Comparison of ENCODE assay signal across 17 cellular contexts in genomic region chr16:30490210-30490609, GRCh38. TPM values are rescaled to one million over a fixed set of nuclear protein-coding genes. Genes with fewer than 3 reads are reported as not detected.
DNase-seq lines count a peak whose midpoint lies in the region; ATAC-seq, FAIRE-seq and TF ChIP-seq lines count a peak whose summit lies in the region.
"Had no signal": no experiment of that assay in that cellular context is flagged by ENCODE, and none has a peak within 500 bp of the region (broad histone marks: within the 10 kb centered on the region; RNA-seq: fewer than 3 reads in every experiment).

No MANE protein-coding gene starts in this region.

- peak overlapping the region; percentile 32 for H3K27ac Mint-ChIP-seq in activated CD8-positive, alpha-beta memory T cell treated with anti-CD3 and anti-CD28 coated beads, Interleukin-2, amount 10 ng/mL, durations not matched to agents 7 days and 5 days

- FAIRE-seq in HepG2 (lab: Jason Lieb, UNC), result no peak

- H3K9ac ChIP-seq in HepG2 (ENCODE audit: insufficient read depth, low read depth, low read length), result no peak overlapping the region

- H3K4me3 ChIP-seq in epithelial cell of esophagus (ENCODE audit: low read length) (no peak overlapping the region), HepG2 (replicated peaks in 1 of 3; ENCODE audit: insufficient read depth in 1 of 3, low read depth in 2 of 3, low read length in 3 of 3) (no peak overlapping the region)
- H3K4me3 ChIP-seq: coronary artery, transverse colon had no signal

- CTCF ChIA-PET in activated CD8-positive, alpha-beta memory T cell treated with anti-CD3 and anti-CD28 coated beads, Interleukin-2, amount 10 ng/mL, durations not matched to agents 7 days and 5 days (lab: Charles Lee), result interaction anchor here (0.6 to 4.6 kb wide), 4 partner anchors 8 to 96 kb away, joined by 4 to 26 read pairs (median 6); no protein-coding TSS in a partner anchor
- CTCF ChIA-PET in HepG2 (lab: Yijun Ruan, JAX; ENCODE audit: low intra/inter-chr PET ratio, low total read pairs), result no interaction called here

- TF ChIP-seq EP300 in HepG2 (IDR thresholded peaks at IDR 0.05; ENCODE audit: low read depth in 2 of 2, low read length in 2 of 2) (no peak), HepG2 (CRISPR knock-in tag; IDR thresholded peaks at IDR 0.05; ENCODE audit: borderline replicate concordance) (no peak)

- TF ChIP-seq RAD21 in HepG2 (CRISPR knock-in tag; IDR thresholded peaks at IDR 0.05), result no peak

- TF ChIP-seq CTCF in epithelial cell of esophagus (IDR thresholded peaks at IDR 0.05; ENCODE audit: insufficient read depth, low read depth, low read length, missing control alignments) (no peak), HepG2 (CRISPR knock-in tag; IDR thresholded peaks at IDR 0.05) (no peak)

- no peak for ATAC-seq in activated CD8-positive, alpha-beta memory T cell treated with anti-CD3 and anti-CD28 coated beads, Interleukin-2, amount 10 ng/mL, durations not matched to agents 7 days and 5 days
- ATAC-seq in HepG2, result no peak

- peaks cover 72% of the 10 kb centered on the region for H3K36me3 Mint-ChIP-seq in activated CD8-positive, alpha-beta memory T cell treated with anti-CD3 and anti-CD28 coated beads, Interleukin-2, amount 10 ng/mL, durations not matched to agents 7 days and 5 days

- H3K27ac ChIP-seq in HepG2 (ENCODE audit: extremely low read length, insufficient read depth, low read length), result no peak overlapping the region
- H3K27ac ChIP-seq: coronary artery, transverse colon had no signal

- 97% methylated on average over 6 of the region's 6 CpGs for WGBS in HepG2 (ENCODE audit: low lambda C conversion rate)

- no peaks in the 10 kb centered on the region for H3K27me3 ChIP-seq in HepG2 (ENCODE audit: control insufficient read depth in 1 of 2, insufficient read depth in 2 of 2, low read length in 2 of 2)
- H3K27me3 ChIP-seq: transverse colon had no signal

- intact Hi-C loops in HepG2 (cut with micrococcal nuclease; ENCODE audit: unreplicated experiment), result no loop called here

- H3K9me3 ChIP-seq in HepG2 (ENCODE audit: low read length), result no peaks in the 10 kb centered on the region
- H3K9me3 ChIP-seq: transverse colon had no signal

- H3K79me2 ChIP-seq in HepG2 (ENCODE audit: insufficient read depth, low read length), result no peaks in the 10 kb centered on the region

- no peaks in the 10 kb centered on the region for H3K27me3 Mint-ChIP-seq in activated CD8-positive, alpha-beta memory T cell treated with anti-CD3 and anti-CD28 coated beads, Interleukin-2, amount 10 ng/mL, durations not matched to agents 7 days and 5 days

- H3K9me3 Mint-ChIP-seq in activated CD8-positive, alpha-beta memory T cell treated with anti-CD3 and anti-CD28 coated beads, Interleukin-2, amount 10 ng/mL, durations not matched to agents 7 days and 5 days (ENCODE audit: low read depth), result no peaks in the 10 kb centered on the region

- no peak overlapping the region for H3K4me2 ChIP-seq in HepG2 (ENCODE audit: low read depth, low read length)

- H3K4me3 Mint-ChIP-seq in activated CD8-positive, alpha-beta memory T cell treated with anti-CD3 and anti-CD28 coated beads, Interleukin-2, amount 10 ng/mL, durations not matched to agents 7 days and 5 days, result no peak overlapping the region

- POLR2A ChIA-PET in HepG2 (lab: Yijun Ruan, JAX), result interaction anchor here (2.2 kb wide), 1 partner anchor 60 kb away, joined by 8 read pairs; the partner anchor contains the start of gene DCTPP1

- H3K4me1 ChIP-seq in HepG2 (ENCODE audit: insufficient read depth, low read length), result peaks cover 49% of the 10 kb centered on the region

- peaks cover 58% of the 10 kb centered on the region for H3K4me1 Mint-ChIP-seq in activated CD8-positive, alpha-beta memory T cell treated with anti-CD3 and anti-CD28 coated beads, Interleukin-2, amount 10 ng/mL, durations not matched to agents 7 days and 5 days

- no peak for TF ChIP-seq POLR2A in HepG2 (IDR thresholded peaks at IDR 0.05; ENCODE audit: insufficient read depth in 1 of 2, low read depth in 2 of 2, low read length in 2 of 2)

- no TSS peak for BruUV-seq in HepG2 (replicated peaks; lab: Mats Ljungman, UMichigan)

- in situ Hi-C loops in SK-MEL-5 (cut with HindIII; ENCODE audit: low pct_unique_long_range_greater_than_20kb, low sequenced_read_pairs) (no loop called here), HepG2 (cut with HindIII; ENCODE audit: extremely low pct_ligation_motif_present, low pct_unique_long_range_greater_than_20kb) (no loop called here)

- no peak overlapping the region for H2AFZ ChIP-seq in HepG2 (ENCODE audit: low read length)

- H4K20me1 ChIP-seq in HepG2 (ENCODE audit: insufficient read depth, low read length), result no peaks in the 10 kb centered on the region

- DNase-seq in activated CD8-positive, alpha-beta memory T cell treated with anti-CD3 and anti-CD28 coated beads, Interleukin-2, amount 10 ng/mL, durations not matched to agents 7 days and 5 days, result no peak
- DNase-seq in activated CD8-positive, alpha-beta memory T cell treated with anti-CD3 and anti-CD28 coated beads for 24 hours, result no peak
- DNase-seq in SK-MEL-5 (ENCODE audit: low read depth, low spot score) (peak; percentile 19), epithelial cell of esophagus (ENCODE audit: low read depth) (peak; percentile 98), pons (ENCODE audit: low spot score) (peak; percentile 30), HepG2 (ENCODE audit: low spot score) (no peak), NCI-H146 treated with DMSO at 0.1 percent for 48 hours (lab: John Stamatoyannopoulos, UW; ENCODE audit: unreplicated experiment) (no peak), cortex of kidney (lab: John Stamatoyannopoulos, UW) (no peak)
- DNase-seq: ACHN, DMS153, mesendoderm, NCI-H1417, NCI-H510A, T1000, transverse colon had no signal

- H3K36me3 ChIP-seq in HepG2 (replicated peaks in 1 of 2; ENCODE audit: control insufficient read depth in 1 of 2, insufficient read depth in 2 of 2, low read length in 2 of 2), result no peaks in the 10 kb centered on the region
- H3K36me3 ChIP-seq: transverse colon had no signal

RNA-seq across cellular contexts. Expression of gene ITGAL, which starts 17.7 kb away (rescaled TPM):
- total RNA-seq in activated CD8-positive, alpha-beta memory T cell treated with anti-CD3 and anti-CD28 coated beads, Interleukin-2, amount 10 ng/mL, durations not matched to agents 7 days and 5 days, result 100 to 1,000 TPM; 566 to 685 TPM
- not detected in 2 replicates for total RNA-seq in SK-MEL-5 (2014; rRNA removed; shearing (Covaris generic))
- not detected in 2 replicates for polyA plus RNA-seq in SK-MEL-5 (2015; cell fraction: cytosol; rRNA removed)
- polyA plus RNA-seq in SK-MEL-5 (2015; cell fraction: nucleus; rRNA removed), result not detected in 2 replicates
- total RNA-seq in HepG2 (2016; rRNA removed; fragmentation: Illumina TruSeq; extraction: Trizol), result 0.51 and 0.86 TPM in 2 replicates
- not detected in 2 replicates for total RNA-seq in HepG2 (2016; cell fraction: cytosol; rRNA removed; fragmentation: Illumina TruSeq; extraction: Trizol; ENCODE audit: low read depth)
- 0.64 and 0.87 TPM in 2 replicates for total RNA-seq in HepG2 (2016; cell fraction: insoluble cytoplasmic fraction; rRNA removed; fragmentation: Illumina TruSeq; extraction: Trizol)
- 0.07 and 0.37 TPM in 2 replicates for total RNA-seq in HepG2 (2016; cell fraction: membrane; rRNA removed; fragmentation: Illumina TruSeq; extraction: Trizol)
- total RNA-seq in HepG2 (2016; cell fraction: nucleus; rRNA removed; fragmentation: Illumina TruSeq; extraction: Trizol), result 0.25 and 0.41 TPM in 2 replicates
- polyA plus RNA-seq in HepG2 (2011; rRNA removed), result 1.2 TPM in 2 replicates
- 0.68 and 0.87 TPM in 2 replicates for polyA plus RNA-seq in HepG2 (2011; cell fraction: cytosol; rRNA removed)
- 2.5 and 3.3 TPM in 2 replicates for polyA plus RNA-seq in HepG2 (2011; cell fraction: nucleus; rRNA removed)
- polyA plus RNA-seq in HepG2 (2012), result 1.2 and 4.8 TPM in 2 replicates
- not detected in 2 replicates for polyA plus RNA-seq in HepG2 (2016; cell fraction: cytosol; fragmentation: Illumina TruSeq; extraction: Trizol; ENCODE audit: low read depth)
- polyA plus RNA-seq in HepG2 (2016; cell fraction: insoluble cytoplasmic fraction; fragmentation: Illumina TruSeq; extraction: Trizol; ENCODE audit: low read depth), result 0.24 and 0.47 TPM in 2 replicates
- 0.11 and 0.35 TPM in 2 replicates for polyA plus RNA-seq in HepG2 (2016; cell fraction: membrane; fragmentation: Illumina TruSeq; extraction: Trizol; ENCODE audit: low read depth)
- 0.37 and 0.96 TPM in 2 replicates for polyA plus RNA-seq in HepG2 (2016; cell fraction: nucleus; fragmentation: Illumina TruSeq; extraction: Trizol; ENCODE audit: insufficient read depth, low read depth)
- polyA minus RNA-seq in HepG2 (2011; rRNA and poly(A)+ RNA removed; ENCODE audit: low replicate concordance), result 0.16 and 1.6 TPM in 2 replicates
- 0.40 and 1.1 TPM in 2 replicates for polyA minus RNA-seq in HepG2 (2011; cell fraction: cytosol; rRNA and poly(A)+ RNA removed)
- polyA minus RNA-seq in HepG2 (2011; cell fraction: nucleus; rRNA and poly(A)+ RNA removed), result 1.4 and 3.9 TPM in 2 replicates
- total RNA-seq: pulmonary artery endothelial cell had no signal

RNA-seq across cellular contexts. Expression of gene ZNF768, which starts 36.2 kb away (rescaled TPM):
- 10 to 100 TPM in 1 of 2 experiments, 1 to 10 TPM in 1; 6.2 to 10.3 TPM for total RNA-seq in activated CD8-positive, alpha-beta memory T cell treated with anti-CD3 and anti-CD28 coated beads, Interleukin-2, amount 10 ng/mL, durations not matched to agents 7 days and 5 days
- 40.4 and 43.1 TPM in 2 replicates for total RNA-seq in SK-MEL-5 (2014; rRNA removed; shearing (Covaris generic))
- polyA plus RNA-seq in SK-MEL-5 (2015; cell fraction: cytosol; rRNA removed), result 89.3 and 91.0 TPM in 2 replicates
- polyA plus RNA-seq in SK-MEL-5 (2015; cell fraction: nucleus; rRNA removed), result 54.6 and 58.4 TPM in 2 replicates
- total RNA-seq in HepG2 (2016; rRNA removed; fragmentation: Illumina TruSeq; extraction: Trizol), result 26.6 and 34.4 TPM in 2 replicates
- total RNA-seq in HepG2 (2016; cell fraction: cytosol; rRNA removed; fragmentation: Illumina TruSeq; extraction: Trizol; ENCODE audit: low read depth), result 6.1 and 6.9 TPM in 2 replicates
- total RNA-seq in HepG2 (2016; cell fraction: insoluble cytoplasmic fraction; rRNA removed; fragmentation: Illumina TruSeq; extraction: Trizol), result 23.0 and 34.5 TPM in 2 replicates
- total RNA-seq in HepG2 (2016; cell fraction: membrane; rRNA removed; fragmentation: Illumina TruSeq; extraction: Trizol), result 19.9 and 22.9 TPM in 2 replicates
- total RNA-seq in HepG2 (2016; cell fraction: nucleus; rRNA removed; fragmentation: Illumina TruSeq; extraction: Trizol), result 17.6 and 18.7 TPM in 2 replicates
- 26.7 and 40.0 TPM in 2 replicates for polyA plus RNA-seq in HepG2 (2011; rRNA removed)
- 22.2 and 36.8 TPM in 2 replicates for polyA plus RNA-seq in HepG2 (2011; cell fraction: cytosol; rRNA removed)
- 67.1 and 79.3 TPM in 2 replicates for polyA plus RNA-seq in HepG2 (2011; cell fraction: nucleus; rRNA removed)
- 22.9 and 30.0 TPM in 2 replicates for polyA plus RNA-seq in HepG2 (2012)
- polyA plus RNA-seq in HepG2 (2016; cell fraction: cytosol; fragmentation: Illumina TruSeq; extraction: Trizol; ENCODE audit: low read depth), result 6.4 and 7.1 TPM in 2 replicates
- 32.0 and 39.1 TPM in 2 replicates for polyA plus RNA-seq in HepG2 (2016; cell fraction: insoluble cytoplasmic fraction; fragmentation: Illumina TruSeq; extraction: Trizol; ENCODE audit: low read depth)
- polyA plus RNA-seq in HepG2 (2016; cell fraction: membrane; fragmentation: Illumina TruSeq; extraction: Trizol; ENCODE audit: low read depth), result 19.7 and 20.2 TPM in 2 replicates
- polyA plus RNA-seq in HepG2 (2016; cell fraction: nucleus; fragmentation: Illumina TruSeq; extraction: Trizol; ENCODE audit: insufficient read depth, low read depth), result 50.4 and 51.1 TPM in 2 replicates
- 11.8 and 40.3 TPM in 2 replicates for polyA minus RNA-seq in HepG2 (2011; rRNA and poly(A)+ RNA removed; ENCODE audit: low replicate concordance)
- 18.5 and 21.5 TPM in 2 replicates for polyA minus RNA-seq in HepG2 (2011; cell fraction: cytosol; rRNA and poly(A)+ RNA removed)
- 7.8 and 8.2 TPM in 2 replicates for polyA minus RNA-seq in HepG2 (2011; cell fraction: nucleus; rRNA and poly(A)+ RNA removed)

RNA-seq across cellular contexts. Expression of gene ZNF747, which starts 44.4 kb away (rescaled TPM):
- total RNA-seq in activated CD8-positive, alpha-beta memory T cell treated with anti-CD3 and anti-CD28 coated beads, Interleukin-2, amount 10 ng/mL, durations not matched to agents 7 days and 5 days, result 10 to 100 TPM; 11.3 to 13.2 TPM
- 4.1 and 4.6 TPM in 2 replicates for total RNA-seq in SK-MEL-5 (2014; rRNA removed; shearing (Covaris generic))
- 2.3 and 4.6 TPM in 2 replicates for polyA plus RNA-seq in SK-MEL-5 (2015; cell fraction: cytosol; rRNA removed)
- 2.1 and 2.8 TPM in 2 replicates for polyA plus RNA-seq in SK-MEL-5 (2015; cell fraction: nucleus; rRNA removed)
- total RNA-seq in HepG2 (2016; rRNA removed; fragmentation: Illumina TruSeq; extraction: Trizol), result 8.8 and 10.2 TPM in 2 replicates
- total RNA-seq in HepG2 (2016; cell fraction: cytosol; rRNA removed; fragmentation: Illumina TruSeq; extraction: Trizol; ENCODE audit: low read depth), result 2.7 and 2.8 TPM in 2 replicates
- 10.3 and 10.8 TPM in 2 replicates for total RNA-seq in HepG2 (2016; cell fraction: insoluble cytoplasmic fraction; rRNA removed; fragmentation: Illumina TruSeq; extraction: Trizol)
- 8.9 and 9.2 TPM in 2 replicates for total RNA-seq in HepG2 (2016; cell fraction: membrane; rRNA removed; fragmentation: Illumina TruSeq; extraction: Trizol)
- total RNA-seq in HepG2 (2016; cell fraction: nucleus; rRNA removed; fragmentation: Illumina TruSeq; extraction: Trizol), result 7.3 and 9.1 TPM in 2 replicates
- polyA plus RNA-seq in HepG2 (2011; rRNA removed), result 7.0 and 7.2 TPM in 2 replicates
- 5.7 and 6.4 TPM in 2 replicates for polyA plus RNA-seq in HepG2 (2011; cell fraction: cytosol; rRNA removed)
- 9.4 and 11.1 TPM in 2 replicates for polyA plus RNA-seq in HepG2 (2011; cell fraction: nucleus; rRNA removed)
- polyA plus RNA-seq in HepG2 (2012), result 2.3 and 3.6 TPM in 2 replicates
- 1.7 and 1.9 TPM in 2 replicates for polyA plus RNA-seq in HepG2 (2016; cell fraction: cytosol; fragmentation: Illumina TruSeq; extraction: Trizol; ENCODE audit: low read depth)
- 9.4 and 9.8 TPM in 2 replicates for polyA plus RNA-seq in HepG2 (2016; cell fraction: insoluble cytoplasmic fraction; fragmentation: Illumina TruSeq; extraction: Trizol; ENCODE audit: low read depth)
- polyA plus RNA-seq in HepG2 (2016; cell fraction: membrane; fragmentation: Illumina TruSeq; extraction: Trizol; ENCODE audit: low read depth), result 5.7 and 5.8 TPM in 2 replicates
- polyA plus RNA-seq in HepG2 (2016; cell fraction: nucleus; fragmentation: Illumina TruSeq; extraction: Trizol; ENCODE audit: insufficient read depth, low read depth), result 12.4 and 13.5 TPM in 2 replicates
- polyA minus RNA-seq in HepG2 (2011; rRNA and poly(A)+ RNA removed; ENCODE audit: low replicate concordance), result 12.9 and 13.6 TPM in 2 replicates
- polyA minus RNA-seq in HepG2 (2011; cell fraction: cytosol; rRNA and poly(A)+ RNA removed), result 5.2 and 6.2 TPM in 2 replicates
- polyA minus RNA-seq in HepG2 (2011; cell fraction: nucleus; rRNA and poly(A)+ RNA removed), result 12.5 and 16.8 TPM in 2 replicates

RNA-seq across cellular contexts. Expression of gene SEPHS2, which starts 44.5 kb away (rescaled TPM):
- 10 to 100 TPM; 63.3 to 92.9 TPM for total RNA-seq in activated CD8-positive, alpha-beta memory T cell treated with anti-CD3 and anti-CD28 coated beads, Interleukin-2, amount 10 ng/mL, durations not matched to agents 7 days and 5 days
- 5.4 and 7.9 TPM in 2 replicates for total RNA-seq in SK-MEL-5 (2014; rRNA removed; shearing (Covaris generic))
- 55.9 and 62.4 TPM in 2 replicates for polyA plus RNA-seq in SK-MEL-5 (2015; cell fraction: cytosol; rRNA removed)
- polyA plus RNA-seq in SK-MEL-5 (2015; cell fraction: nucleus; rRNA removed), result 23.3 and 36.8 TPM in 2 replicates
- 20.7 and 56.3 TPM in 2 replicates for total RNA-seq in HepG2 (2016; rRNA removed; fragmentation: Illumina TruSeq; extraction: Trizol)
- 5.7 and 7.2 TPM in 2 replicates for total RNA-seq in HepG2 (2016; cell fraction: cytosol; rRNA removed; fragmentation: Illumina TruSeq; extraction: Trizol; ENCODE audit: low read depth)
- 20.6 and 53.3 TPM in 2 replicates for total RNA-seq in HepG2 (2016; cell fraction: insoluble cytoplasmic fraction; rRNA removed; fragmentation: Illumina TruSeq; extraction: Trizol)
- 32.0 TPM in 2 replicates for total RNA-seq in HepG2 (2016; cell fraction: membrane; rRNA removed; fragmentation: Illumina TruSeq; extraction: Trizol)
- total RNA-seq in HepG2 (2016; cell fraction: nucleus; rRNA removed; fragmentation: Illumina TruSeq; extraction: Trizol), result 20.1 and 22.8 TPM in 2 replicates
- 127 and 128 TPM in 2 replicates for polyA plus RNA-seq in HepG2 (2011; rRNA removed)
- polyA plus RNA-seq in HepG2 (2011; cell fraction: cytosol; rRNA removed), result 115 and 145 TPM in 2 replicates
- 36.6 and 44.5 TPM in 2 replicates for polyA plus RNA-seq in HepG2 (2011; cell fraction: nucleus; rRNA removed)
- 130 and 170 TPM in 2 replicates for polyA plus RNA-seq in HepG2 (2012)
- polyA plus RNA-seq in HepG2 (2016; cell fraction: cytosol; fragmentation: Illumina TruSeq; extraction: Trizol; ENCODE audit: low read depth), result 14.0 and 14.5 TPM in 2 replicates
- polyA plus RNA-seq in HepG2 (2016; cell fraction: insoluble cytoplasmic fraction; fragmentation: Illumina TruSeq; extraction: Trizol; ENCODE audit: low read depth), result 225 and 237 TPM in 2 replicates
- 54.8 and 58.5 TPM in 2 replicates for polyA plus RNA-seq in HepG2 (2016; cell fraction: membrane; fragmentation: Illumina TruSeq; extraction: Trizol; ENCODE audit: low read depth)
- 101 TPM in 2 replicates for polyA plus RNA-seq in HepG2 (2016; cell fraction: nucleus; fragmentation: Illumina TruSeq; extraction: Trizol; ENCODE audit: insufficient read depth, low read depth)
- polyA minus RNA-seq in HepG2 (2011; rRNA and poly(A)+ RNA removed; ENCODE audit: low replicate concordance), result 28.5 and 84.7 TPM in 2 replicates
- polyA minus RNA-seq in HepG2 (2011; cell fraction: cytosol; rRNA and poly(A)+ RNA removed), result 65.0 and 74.5 TPM in 2 replicates
- polyA minus RNA-seq in HepG2 (2011; cell fraction: nucleus; rRNA and poly(A)+ RNA removed), result 38.4 and 44.4 TPM in 2 replicates

Comparison
In these comparisons a context has a peak if more than half of its experiments do, and no peak if none do; other contexts are left out.
1. DNase-seq: peak in SK-MEL-5 (single experiment), epithelial cell of esophagus (single experiment) and pons (single experiment); none in activated CD8-positive, alpha-beta memory T cell treated with anti-CD3 and anti-CD28 coated beads, Interleukin-2, amount 10 ng/mL, durations not matched to agents 7 days and 5 days (single experiment), activated CD8-positive, alpha-beta memory T cell treated with anti-CD3 and anti-CD28 coated beads for 24 hours (single experiment), HepG2 (single experiment), NCI-H146 treated with DMSO at 0.1 percent for 48 hours (single experiment) and cortex of kidney (single experiment).
2. RNA of gene ITGAL, which starts 17.7 kb away (total RNA-seq): 566 to 685 TPM in activated CD8-positive, alpha-beta memory T cell treated with anti-CD3 and anti-CD28 coated beads, Interleukin-2, amount 10 ng/mL, durations not matched to agents 7 days and 5 days; 0.07 to 0.87 TPM in HepG2 and not detected in SK-MEL-5; every median in the first group is over 100 times any median in the second.